ENCODE assay signal across 8 cellular contexts in the genomic region with DNA sequence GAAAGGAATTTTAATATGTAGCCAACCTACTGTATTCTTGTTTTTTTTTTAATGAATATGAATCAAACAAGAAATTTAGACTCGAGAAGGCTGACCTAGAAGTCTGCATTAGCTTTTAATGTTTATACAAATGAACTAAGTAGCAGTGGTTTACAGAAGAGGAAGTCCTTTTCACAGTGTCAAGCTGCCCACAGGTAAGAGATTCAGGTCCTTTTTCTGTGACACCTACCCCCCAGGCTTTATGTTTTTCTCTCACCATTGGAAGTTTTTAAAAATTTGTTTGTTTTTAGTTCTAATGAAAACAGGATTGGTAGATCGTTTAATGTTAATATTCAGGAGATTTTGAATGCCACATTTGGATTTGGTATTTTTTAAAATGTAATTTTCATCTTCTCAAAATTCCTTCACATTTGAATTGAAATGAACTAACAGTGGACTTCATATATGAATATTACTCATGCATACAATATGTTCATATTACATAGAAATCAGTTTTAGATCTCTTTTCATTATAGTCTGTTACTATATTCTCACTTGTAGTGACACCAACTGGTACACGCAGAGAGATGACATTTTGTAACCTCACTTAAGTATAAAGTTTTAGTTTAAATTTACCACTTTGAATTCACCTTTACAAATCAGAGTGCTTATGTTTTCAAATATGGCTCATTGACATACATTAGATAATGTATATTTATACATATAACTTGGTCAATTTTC. TPM values are rescaled to one million over a fixed set of nuclear protein-coding genes. Genes with fewer than 3 reads are reported as not detected.
DNase-seq lines count a peak whose midpoint lies in the region; ATAC-seq lines count a peak whose summit lies in the region.

No MANE protein-coding gene starts in this region.

- H3K27ac ChIP-seq in mucosa of rectum (ENCODE audit: low read depth in 2 of 2, low read length in 2 of 2), result peak overlapping the region; percentile 54 to 56

- peak overlapping the region; percentile 20 to 37 for H3K4me3 ChIP-seq in mucosa of rectum (ENCODE audit: low read length in 2 of 2)

- no peak overlapping the region for H3K9ac ChIP-seq in mucosa of rectum (ENCODE audit: low read depth in 1 of 2, low read length in 2 of 2)

- peaks cover 44% of the 10 kb centered on the region for H3K36me3 Mint-ChIP-seq in activated naive CD4-positive, alpha-beta T cell treated with anti-CD3 and anti-CD28 coated beads for 36 hours (ENCODE audit: low read depth)
- H3K36me3 Mint-ChIP-seq in activated T-helper 2 cell treated with anti-CD3 and anti-CD28 coated beads, Interferon-gamma antibody, Interleukin-2, Interleukin-4, amounts not matched to agents 10 μg/mL and 5 μg/mL and 100 μg/mL, durations not matched to agents 14 hours and 24 hours and 36 hours (ENCODE audit: low read depth), result peaks cover 58% of the 10 kb centered on the region

- no peaks in the 10 kb centered on the region for H3K27me3 Mint-ChIP-seq in activated naive CD4-positive, alpha-beta T cell treated with anti-CD3 and anti-CD28 coated beads for 36 hours (ENCODE audit: low read depth)
- H3K27me3 Mint-ChIP-seq in activated T-helper 2 cell treated with anti-CD3 and anti-CD28 coated beads, Interferon-gamma antibody, Interleukin-2, Interleukin-4, amounts not matched to agents 10 μg/mL and 5 μg/mL and 100 μg/mL, durations not matched to agents 14 hours and 24 hours and 36 hours (ENCODE audit: low read depth), result no peaks in the 10 kb centered on the region

- H3K27me3 ChIP-seq in mucosa of rectum (ENCODE audit: control insufficient read depth in 2 of 2, insufficient read depth in 2 of 2, low read length in 2 of 2), result no peaks in the 10 kb centered on the region

- H3K9me3 ChIP-seq in mucosa of rectum (ENCODE audit: control insufficient read depth in 2 of 2, low read length in 2 of 2), result no peaks in the 10 kb centered on the region

- H3K4me1 Mint-ChIP-seq in activated naive CD4-positive, alpha-beta T cell treated with anti-CD3 and anti-CD28 coated beads for 36 hours (ENCODE audit: low read depth), result peaks cover 82% of the 10 kb centered on the region
- H3K4me1 Mint-ChIP-seq in activated T-helper 2 cell treated with anti-CD3 and anti-CD28 coated beads, Interferon-gamma antibody, Interleukin-2, Interleukin-4, amounts not matched to agents 10 μg/mL and 5 μg/mL and 100 μg/mL, durations not matched to agents 14 hours and 24 hours and 36 hours (ENCODE audit: low read depth), result peaks cover 70% of the 10 kb centered on the region

- intact Hi-C loops in activated naive CD4-positive, alpha-beta T cell treated with anti-CD3 and anti-CD28 coated beads for 36 hours (cut with micrococcal nuclease), result loop anchor here (2.0 kb wide), 1 partner anchor 562 kb away; no protein-coding TSS in a partner anchor
- intact Hi-C loops in activated T-helper 2 cell treated with anti-CD3 and anti-CD28 coated beads, Interferon-gamma antibody, Interleukin-2, Interleukin-4, amounts not matched to agents 10 μg/mL and 5 μg/mL and 100 μg/mL, durations not matched to agents 14 hours and 24 hours and 36 hours (cut with micrococcal nuclease), result loop anchor here (1.0 to 10.0 kb wide), 2 partner anchors 21 to 1170 kb away; no protein-coding TSS in a partner anchor

- peak; percentile 39 for ATAC-seq in HG03108 (IDR thresholded peaks at IDR 0.05; ENCODE audit: unreplicated experiment)

- no peak for DNase-seq in activated naive CD4-positive, alpha-beta T cell treated with anti-CD3 and anti-CD28 coated beads for 36 hours
- DNase-seq in activated naive CD4-positive, alpha-beta T cell treated with Interleukin-2 at 50 U/mL for 16 hours, result no peak
- no peak for DNase-seq in activated T-helper 2 cell treated with anti-CD3 and anti-CD28 coated beads, Interferon-gamma antibody, Interleukin-2, Interleukin-4, amounts not matched to agents 10 μg/mL and 5 μg/mL and 100 μg/mL, durations not matched to agents 14 hours and 24 hours and 36 hours (ENCODE audit: low spot score)
- DNase-seq in COLO829 (ENCODE audit: low spot score), result no peak
- DNase-seq in NCI-H2107 treated with DMSO at 0.1 percent for 48 hours (lab: John Stamatoyannopoulos, UW; ENCODE audit: unreplicated experiment), result no peak
- DNase-seq in putamen (ENCODE audit: low spot score), result no peak

- H3K9me3 Mint-ChIP-seq in activated naive CD4-positive, alpha-beta T cell treated with anti-CD3 and anti-CD28 coated beads for 36 hours, result peaks cover 3% of the 10 kb centered on the region
- peaks cover 5% of the 10 kb centered on the region for H3K9me3 Mint-ChIP-seq in activated T-helper 2 cell treated with anti-CD3 and anti-CD28 coated beads, Interferon-gamma antibody, Interleukin-2, Interleukin-4, amounts not matched to agents 10 μg/mL and 5 μg/mL and 100 μg/mL, durations not matched to agents 14 hours and 24 hours and 36 hours

- peak overlapping the region; percentile 77 for H3K4me3 Mint-ChIP-seq in activated naive CD4-positive, alpha-beta T cell treated with anti-CD3 and anti-CD28 coated beads for 36 hours
- H3K4me3 Mint-ChIP-seq in activated T-helper 2 cell treated with anti-CD3 and anti-CD28 coated beads, Interferon-gamma antibody, Interleukin-2, Interleukin-4, amounts not matched to agents 10 μg/mL and 5 μg/mL and 100 μg/mL, durations not matched to agents 14 hours and 24 hours and 36 hours (ENCODE audit: low read depth), result peak overlapping the region; percentile 89

- H3K4me1 ChIP-seq in mucosa of rectum (ENCODE audit: control insufficient read depth in 2 of 2, insufficient read depth in 2 of 2, low read length in 2 of 2), result peaks cover 2 to 12% of the 10 kb centered on the region in 2 donors

- H3K27ac Mint-ChIP-seq in activated naive CD4-positive, alpha-beta T cell treated with anti-CD3 and anti-CD28 coated beads for 36 hours, result peak overlapping the region; percentile 98
- H3K27ac Mint-ChIP-seq in activated T-helper 2 cell treated with anti-CD3 and anti-CD28 coated beads, Interferon-gamma antibody, Interleukin-2, Interleukin-4, amounts not matched to agents 10 μg/mL and 5 μg/mL and 100 μg/mL, durations not matched to agents 14 hours and 24 hours and 36 hours, result peak overlapping the region; percentile 92

- H3K36me3 ChIP-seq in mucosa of rectum (ENCODE audit: control insufficient read depth in 2 of 2, insufficient read depth in 2 of 2, low read length in 2 of 2), result peaks cover 0 to 4% of the 10 kb centered on the region in 2 donors

- CTCF ChIA-PET in activated naive CD4-positive, alpha-beta T cell treated with anti-CD3 and anti-CD28 coated beads for 36 hours (lab: Charles Lee), result interaction anchor here (0.6 to 3.8 kb wide), 16 partner anchors 10 to 1172 kb away, joined by 3 to 29 read pairs (median 4); a partner anchor contains a TSS

RNA-seq across cellular contexts. Expression of a gene that starts 29.7 kb away (rescaled TPM):
- 100 to 1,000 TPM; 131 to 141 TPM for total RNA-seq in activated naive CD4-positive, alpha-beta T cell treated with anti-CD3 and anti-CD28 coated beads for 36 hours
- 81.2 and 82.1 TPM in 2 replicates for total RNA-seq in activated T-helper 2 cell treated with anti-CD3 and anti-CD28 coated beads, Interferon-gamma antibody, Interleukin-2, Interleukin-4, amounts not matched to agents 10 μg/mL and 5 μg/mL and 100 μg/mL, durations not matched to agents 14 hours and 24 hours and 36 hours
